Comparison of ENCODE assay signal across 5 cellular contexts in genomic region chr15:90228960-90229359, GRCh38. TPM values are rescaled to one million over a fixed set of nuclear protein-coding genes. Genes with fewer than 3 reads are reported as not detected.
DNase-seq lines count a peak whose midpoint lies in the region; ATAC-seq, FAIRE-seq and TF ChIP-seq lines count a peak whose summit lies in the region.
"Had no signal": no experiment of that assay in that cellular context is flagged by ENCODE, and none has a peak within 500 bp of the region (broad histone marks: within the 10 kb centered on the region; RNA-seq: fewer than 3 reads in every experiment).

No MANE protein-coding gene starts in this region.

- H3K9ac ChIP-seq in HepG2 (ENCODE audit: insufficient read depth, low read depth, low read length), result no peak overlapping the region

- TF ChIP-seq CTCF in esophagus squamous epithelium (IDR thresholded peaks at IDR 0.05), result no peak
- TF ChIP-seq CTCF in HepG2 (CRISPR knock-in tag; IDR thresholded peaks at IDR 0.05), result no peak

- DNase-seq in esophagus squamous epithelium (lab: John Stamatoyannopoulos, UW) (no peak), HepG2 (ENCODE audit: low spot score) (no peak)
- DNase-seq: amygdala, HFFc6 had no signal

- H3K9me3 ChIP-seq in esophagus squamous epithelium (no peaks in the 10 kb centered on the region), HepG2 (ENCODE audit: low read length) (no peaks in the 10 kb centered on the region)
- H3K9me3 ChIP-seq: SJSA1 had no signal

- TF ChIP-seq RAD21 in HepG2 (CRISPR knock-in tag; IDR thresholded peaks at IDR 0.05), result no peak

- intact Hi-C loops in esophagus squamous epithelium (cut with DNase I), result no loop called here
- intact Hi-C loops in HepG2 (cut with micrococcal nuclease; ENCODE audit: unreplicated experiment), result no loop called here

- H2AFZ ChIP-seq in HepG2 (ENCODE audit: low read length), result no peak overlapping the region

- no peak for TF ChIP-seq POLR2A in esophagus squamous epithelium (IDR thresholded peaks at IDR 0.05)
- no peak for TF ChIP-seq POLR2A in HepG2 (IDR thresholded peaks at IDR 0.05; ENCODE audit: insufficient read depth in 1 of 2, low read depth in 2 of 2, low read length in 2 of 2)

- in situ Hi-C loops in HepG2 (cut with HindIII; ENCODE audit: extremely low pct_ligation_motif_present, low pct_unique_long_range_greater_than_20kb), result no loop called here

- no TSS peak for BruUV-seq in HepG2 (replicated peaks; lab: Mats Ljungman, UMichigan)

- peaks cover 8% of the 10 kb centered on the region for H3K79me2 ChIP-seq in HepG2 (ENCODE audit: insufficient read depth, low read length)

- H4K20me1 ChIP-seq in HepG2 (ENCODE audit: insufficient read depth, low read length), result no peaks in the 10 kb centered on the region

- H3K4me3 ChIP-seq in esophagus squamous epithelium (no peak overlapping the region), HepG2 (replicated peaks in 1 of 3; ENCODE audit: insufficient read depth in 1 of 3, low read depth in 2 of 3, low read length in 3 of 3) (no peak overlapping the region)
- H3K4me3 ChIP-seq: SJSA1 had no signal

- no peak for FAIRE-seq in HepG2 (lab: Jason Lieb, UNC)

- no peak overlapping the region for H3K4me2 ChIP-seq in HepG2 (ENCODE audit: low read depth, low read length)

- POLR2A ChIA-PET in HepG2 (lab: Yijun Ruan, JAX), result interaction anchor here (1.0 kb wide), 1 partner anchor 12 kb away, joined by 3 read pairs; no protein-coding TSS in a partner anchor

- no peak for TF ChIP-seq EP300 in HepG2 (IDR thresholded peaks at IDR 0.05; ENCODE audit: low read depth in 2 of 2, low read length in 2 of 2)
- TF ChIP-seq EP300 in HepG2 (CRISPR knock-in tag; IDR thresholded peaks at IDR 0.05; ENCODE audit: borderline replicate concordance), result no peak

- CTCF ChIA-PET in HepG2 (lab: Yijun Ruan, JAX; ENCODE audit: low intra/inter-chr PET ratio, low total read pairs), result no interaction called here

- peaks cover 38 to 76% (median 56%) of the 10 kb centered on the region in 3 donors for H3K36me3 ChIP-seq in esophagus squamous epithelium
- peaks cover 17 to 58% of the 10 kb centered on the region in 2 experiments for H3K36me3 ChIP-seq in HepG2 (replicated peaks in 1 of 2; ENCODE audit: control insufficient read depth in 1 of 2, insufficient read depth in 2 of 2, low read length in 2 of 2)

- no peak for ATAC-seq in HepG2

- H3K27me3 ChIP-seq in esophagus squamous epithelium, result no peaks in the 10 kb centered on the region
- H3K27me3 ChIP-seq in HepG2 (ENCODE audit: control insufficient read depth in 1 of 2, insufficient read depth in 2 of 2, low read length in 2 of 2), result no peaks in the 10 kb centered on the region
- H3K27me3 ChIP-seq: SJSA1 had no signal

- peaks cover 26 to 73% (median 43%) of the 10 kb centered on the region in 3 donors for H3K4me1 ChIP-seq in esophagus squamous epithelium
- peaks cover 18% of the 10 kb centered on the region for H3K4me1 ChIP-seq in HepG2 (ENCODE audit: insufficient read depth, low read length)

- H3K27ac ChIP-seq in esophagus squamous epithelium, result peak overlapping the region; percentile 30 to 98 (median 66)
- H3K27ac ChIP-seq in HepG2 (ENCODE audit: extremely low read length, insufficient read depth, low read length), result no peak overlapping the region
- H3K27ac ChIP-seq: SJSA1 had no signal

- 86 to 91% methylated on average over 11 to 13 of the region's 15 CpGs for WGBS in esophagus squamous epithelium, 2 donors
- WGBS in HepG2 (ENCODE audit: low lambda C conversion rate), result 96% methylated on average over 7 of the region's 15 CpGs

RNA-seq across cellular contexts. Expression of gene CIB1, which starts 4.8 kb away (rescaled TPM):
- total RNA-seq in esophagus squamous epithelium (10 to 100 TPM; 44.2 to 58.9 (median 45.9) TPM), HepG2 (2016; rRNA removed; fragmentation: Illumina TruSeq; extraction: Trizol) (38.7 and 52.4 TPM in 2 replicates)
- total RNA-seq in HepG2 (2016; cell fraction: cytosol; rRNA removed; fragmentation: Illumina TruSeq; extraction: Trizol; ENCODE audit: low read depth), result 18.8 and 20.6 TPM in 2 replicates
- total RNA-seq in HepG2 (2016; cell fraction: insoluble cytoplasmic fraction; rRNA removed; fragmentation: Illumina TruSeq; extraction: Trizol), result 43.1 and 52.3 TPM in 2 replicates
- total RNA-seq in HepG2 (2016; cell fraction: membrane; rRNA removed; fragmentation: Illumina TruSeq; extraction: Trizol), result 30.4 and 35.8 TPM in 2 replicates
- total RNA-seq in HepG2 (2016; cell fraction: nucleus; rRNA removed; fragmentation: Illumina TruSeq; extraction: Trizol), result 22.1 and 24.2 TPM in 2 replicates
- polyA plus RNA-seq in HepG2 (2011; rRNA removed), result 72.7 and 73.6 TPM in 2 replicates
- 50.7 and 83.9 TPM in 2 replicates for polyA plus RNA-seq in HepG2 (2011; cell fraction: cytosol; rRNA removed)
- polyA plus RNA-seq in HepG2 (2011; cell fraction: nucleus; rRNA removed), result 47.6 and 49.0 TPM in 2 replicates
- 22.9 and 33.8 TPM in 2 replicates for polyA plus RNA-seq in HepG2 (2012)
- 38.0 and 44.9 TPM in 2 replicates for polyA plus RNA-seq in HepG2 (2016; cell fraction: cytosol; fragmentation: Illumina TruSeq; extraction: Trizol; ENCODE audit: low read depth)
- 88.2 and 89.6 TPM in 2 replicates for polyA plus RNA-seq in HepG2 (2016; cell fraction: insoluble cytoplasmic fraction; fragmentation: Illumina TruSeq; extraction: Trizol; ENCODE audit: low read depth)
- polyA plus RNA-seq in HepG2 (2016; cell fraction: membrane; fragmentation: Illumina TruSeq; extraction: Trizol; ENCODE audit: low read depth), result 44.3 and 53.1 TPM in 2 replicates
- polyA plus RNA-seq in HepG2 (2016; cell fraction: nucleus; fragmentation: Illumina TruSeq; extraction: Trizol; ENCODE audit: insufficient read depth, low read depth), result 71.0 and 73.3 TPM in 2 replicates
- 45.8 and 91.0 TPM in 2 replicates for polyA minus RNA-seq in HepG2 (2011; rRNA and poly(A)+ RNA removed; ENCODE audit: low replicate concordance)
- 10.3 and 12.9 TPM in 2 replicates for polyA minus RNA-seq in HepG2 (2011; cell fraction: cytosol; rRNA and poly(A)+ RNA removed)
- polyA minus RNA-seq in HepG2 (2011; cell fraction: nucleus; rRNA and poly(A)+ RNA removed), result 5.7 TPM in 2 replicates

RNA-seq across cellular contexts. Expression of gene GDPGP1, which starts 5.0 kb away (rescaled TPM):
- total RNA-seq in esophagus squamous epithelium (1 to 10 TPM; 4.7 to 8.4 (median 5.5) TPM), HepG2 (2016; rRNA removed; fragmentation: Illumina TruSeq; extraction: Trizol) (4.3 and 5.0 TPM in 2 replicates)
- total RNA-seq in HepG2 (2016; cell fraction: cytosol; rRNA removed; fragmentation: Illumina TruSeq; extraction: Trizol; ENCODE audit: low read depth), result 1.2 TPM in 2 replicates
- 5.0 and 6.6 TPM in 2 replicates for total RNA-seq in HepG2 (2016; cell fraction: insoluble cytoplasmic fraction; rRNA removed; fragmentation: Illumina TruSeq; extraction: Trizol)
- 2.4 and 2.8 TPM in 2 replicates for total RNA-seq in HepG2 (2016; cell fraction: membrane; rRNA removed; fragmentation: Illumina TruSeq; extraction: Trizol)
- 4.7 and 4.8 TPM in 2 replicates for total RNA-seq in HepG2 (2016; cell fraction: nucleus; rRNA removed; fragmentation: Illumina TruSeq; extraction: Trizol)
- 1.5 and 2.2 TPM in 2 replicates for polyA plus RNA-seq in HepG2 (2011; rRNA removed)
- 0.83 and 1.3 TPM in 2 replicates for polyA plus RNA-seq in HepG2 (2011; cell fraction: cytosol; rRNA removed)
- 6.5 and 7.4 TPM in 2 replicates for polyA plus RNA-seq in HepG2 (2011; cell fraction: nucleus; rRNA removed)
- polyA plus RNA-seq in HepG2 (2012), result 0.84 and 1.2 TPM in 2 replicates
- 0.17 and 0.42 TPM in 2 replicates for polyA plus RNA-seq in HepG2 (2016; cell fraction: cytosol; fragmentation: Illumina TruSeq; extraction: Trizol; ENCODE audit: low read depth)
- polyA plus RNA-seq in HepG2 (2016; cell fraction: insoluble cytoplasmic fraction; fragmentation: Illumina TruSeq; extraction: Trizol; ENCODE audit: low read depth), result 2.4 and 3.1 TPM in 2 replicates
- 0.72 and 0.86 TPM in 2 replicates for polyA plus RNA-seq in HepG2 (2016; cell fraction: membrane; fragmentation: Illumina TruSeq; extraction: Trizol; ENCODE audit: low read depth)
- 2.7 and 3.3 TPM in 2 replicates for polyA plus RNA-seq in HepG2 (2016; cell fraction: nucleus; fragmentation: Illumina TruSeq; extraction: Trizol; ENCODE audit: insufficient read depth, low read depth)
- polyA minus RNA-seq in HepG2 (2011; rRNA and poly(A)+ RNA removed; ENCODE audit: low replicate concordance), result 18.9 and 23.4 TPM in 2 replicates
- 1.2 and 3.0 TPM in 2 replicates for polyA minus RNA-seq in HepG2 (2011; cell fraction: cytosol; rRNA and poly(A)+ RNA removed)
- 12.5 and 15.4 TPM in 2 replicates for polyA minus RNA-seq in HepG2 (2011; cell fraction: nucleus; rRNA and poly(A)+ RNA removed)

RNA-seq across cellular contexts. Expression of gene TTLL13, which starts 20.4 kb away (rescaled TPM):
- total RNA-seq in esophagus squamous epithelium (not detected), HepG2 (2016; rRNA removed; fragmentation: Illumina TruSeq; extraction: Trizol) (0.29 TPM in 1 of 2 replicates, not detected in the other)
- total RNA-seq in HepG2 (2016; cell fraction: cytosol; rRNA removed; fragmentation: Illumina TruSeq; extraction: Trizol; ENCODE audit: low read depth), result 0.09 TPM in 1 of 2 replicates, not detected in the other
- total RNA-seq in HepG2 (2016; cell fraction: insoluble cytoplasmic fraction; rRNA removed; fragmentation: Illumina TruSeq; extraction: Trizol), result 0.11 TPM in 1 of 2 replicates, not detected in the other
- 0.21 TPM in 1 of 2 replicates, not detected in the other for total RNA-seq in HepG2 (2016; cell fraction: membrane; rRNA removed; fragmentation: Illumina TruSeq; extraction: Trizol)
- 0.25 TPM in 1 of 2 replicates, not detected in the other for total RNA-seq in HepG2 (2016; cell fraction: nucleus; rRNA removed; fragmentation: Illumina TruSeq; extraction: Trizol)
- 0.07 and 0.08 TPM in 2 replicates for polyA plus RNA-seq in HepG2 (2011; rRNA removed)
- polyA plus RNA-seq in HepG2 (2011; cell fraction: cytosol; rRNA removed), result 0.04 and 0.14 TPM in 2 replicates
- 0.21 and 0.51 TPM in 2 replicates for polyA plus RNA-seq in HepG2 (2011; cell fraction: nucleus; rRNA removed)
- polyA plus RNA-seq in HepG2 (2012), result not detected in 2 replicates
- polyA plus RNA-seq in HepG2 (2016; cell fraction: cytosol; fragmentation: Illumina TruSeq; extraction: Trizol; ENCODE audit: low read depth), result not detected in 2 replicates
- polyA plus RNA-seq in HepG2 (2016; cell fraction: insoluble cytoplasmic fraction; fragmentation: Illumina TruSeq; extraction: Trizol; ENCODE audit: low read depth), result not detected in 2 replicates
- 0.09 TPM in 1 of 2 replicates, not detected in the other for polyA plus RNA-seq in HepG2 (2016; cell fraction: membrane; fragmentation: Illumina TruSeq; extraction: Trizol; ENCODE audit: low read depth)
- 0.28 TPM in 1 of 2 replicates, not detected in the other for polyA plus RNA-seq in HepG2 (2016; cell fraction: nucleus; fragmentation: Illumina TruSeq; extraction: Trizol; ENCODE audit: insufficient read depth, low read depth)
- not detected in 2 replicates for polyA minus RNA-seq in HepG2 (2011; rRNA and poly(A)+ RNA removed; ENCODE audit: low replicate concordance)
- polyA minus RNA-seq in HepG2 (2011; cell fraction: cytosol; rRNA and poly(A)+ RNA removed), result not detected in 2 replicates
- polyA minus RNA-seq in HepG2 (2011; cell fraction: nucleus; rRNA and poly(A)+ RNA removed), result 0.26 TPM in 1 of 2 replicates, not detected in the other
- total RNA-seq: SJSA1 had no signal

RNA-seq across cellular contexts. Expression of gene SEMA4B, which starts 27.8 kb away (rescaled TPM):
- 100 to 1,000 TPM in 3 of 4 donors, 10 to 100 TPM in 1; 87.9 to 209 (median 136) TPM for total RNA-seq in esophagus squamous epithelium
- total RNA-seq in HepG2 (2016; rRNA removed; fragmentation: Illumina TruSeq; extraction: Trizol), result 1.3 and 2.1 TPM in 2 replicates
- 2.8 and 3.6 TPM in 2 replicates for total RNA-seq in HepG2 (2016; cell fraction: cytosol; rRNA removed; fragmentation: Illumina TruSeq; extraction: Trizol; ENCODE audit: low read depth)
- 1.8 and 2.7 TPM in 2 replicates for total RNA-seq in HepG2 (2016; cell fraction: insoluble cytoplasmic fraction; rRNA removed; fragmentation: Illumina TruSeq; extraction: Trizol)
- 1.5 and 1.8 TPM in 2 replicates for total RNA-seq in HepG2 (2016; cell fraction: membrane; rRNA removed; fragmentation: Illumina TruSeq; extraction: Trizol)
- total RNA-seq in HepG2 (2016; cell fraction: nucleus; rRNA removed; fragmentation: Illumina TruSeq; extraction: Trizol), result 4.4 and 5.3 TPM in 2 replicates
- 17.0 and 31.8 TPM in 2 replicates for polyA plus RNA-seq in HepG2 (2011; rRNA removed)
- 11.3 and 13.8 TPM in 2 replicates for polyA plus RNA-seq in HepG2 (2011; cell fraction: cytosol; rRNA removed)
- polyA plus RNA-seq in HepG2 (2011; cell fraction: nucleus; rRNA removed), result 63.8 and 71.1 TPM in 2 replicates
- 11.2 and 22.4 TPM in 2 replicates for polyA plus RNA-seq in HepG2 (2012)
- polyA plus RNA-seq in HepG2 (2016; cell fraction: cytosol; fragmentation: Illumina TruSeq; extraction: Trizol; ENCODE audit: low read depth), result 0.40 and 0.47 TPM in 2 replicates
- 2.0 and 2.2 TPM in 2 replicates for polyA plus RNA-seq in HepG2 (2016; cell fraction: insoluble cytoplasmic fraction; fragmentation: Illumina TruSeq; extraction: Trizol; ENCODE audit: low read depth)
- polyA plus RNA-seq in HepG2 (2016; cell fraction: membrane; fragmentation: Illumina TruSeq; extraction: Trizol; ENCODE audit: low read depth), result 0.70 and 1.2 TPM in 2 replicates
- polyA plus RNA-seq in HepG2 (2016; cell fraction: nucleus; fragmentation: Illumina TruSeq; extraction: Trizol; ENCODE audit: insufficient read depth, low read depth), result 14.4 and 14.8 TPM in 2 replicates
- polyA minus RNA-seq in HepG2 (2011; rRNA and poly(A)+ RNA removed; ENCODE audit: low replicate concordance), result 42.2 and 71.8 TPM in 2 replicates
- polyA minus RNA-seq in HepG2 (2011; cell fraction: cytosol; rRNA and poly(A)+ RNA removed), result 25.4 and 35.9 TPM in 2 replicates
- polyA minus RNA-seq in HepG2 (2011; cell fraction: nucleus; rRNA and poly(A)+ RNA removed), result 35.4 and 39.4 TPM in 2 replicates

RNA-seq across cellular contexts. Expression of gene NGRN, which starts 36.5 kb away (rescaled TPM):
- total RNA-seq in esophagus squamous epithelium, result 10 to 100 TPM; 35.4 to 59.5 (median 43.3) TPM
- 63.7 and 77.7 TPM in 2 replicates for total RNA-seq in HepG2 (2016; rRNA removed; fragmentation: Illumina TruSeq; extraction: Trizol)
- 11.5 and 13.8 TPM in 2 replicates for total RNA-seq in HepG2 (2016; cell fraction: cytosol; rRNA removed; fragmentation: Illumina TruSeq; extraction: Trizol; ENCODE audit: low read depth)
- 60.1 and 83.0 TPM in 2 replicates for total RNA-seq in HepG2 (2016; cell fraction: insoluble cytoplasmic fraction; rRNA removed; fragmentation: Illumina TruSeq; extraction: Trizol)
- 39.4 and 40.9 TPM in 2 replicates for total RNA-seq in HepG2 (2016; cell fraction: membrane; rRNA removed; fragmentation: Illumina TruSeq; extraction: Trizol)
- 26.7 and 28.3 TPM in 2 replicates for total RNA-seq in HepG2 (2016; cell fraction: nucleus; rRNA removed; fragmentation: Illumina TruSeq; extraction: Trizol)
- polyA plus RNA-seq in HepG2 (2011; rRNA removed), result 39.8 and 44.2 TPM in 2 replicates
- polyA plus RNA-seq in HepG2 (2011; cell fraction: cytosol; rRNA removed), result 31.8 and 47.0 TPM in 2 replicates
- 12.2 and 16.6 TPM in 2 replicates for polyA plus RNA-seq in HepG2 (2011; cell fraction: nucleus; rRNA removed)
- 42.4 and 48.2 TPM in 2 replicates for polyA plus RNA-seq in HepG2 (2012)
- 13.2 and 14.3 TPM in 2 replicates for polyA plus RNA-seq in HepG2 (2016; cell fraction: cytosol; fragmentation: Illumina TruSeq; extraction: Trizol; ENCODE audit: low read depth)
- polyA plus RNA-seq in HepG2 (2016; cell fraction: insoluble cytoplasmic fraction; fragmentation: Illumina TruSeq; extraction: Trizol; ENCODE audit: low read depth), result 79.7 and 93.5 TPM in 2 replicates
- 29.5 and 31.6 TPM in 2 replicates for polyA plus RNA-seq in HepG2 (2016; cell fraction: membrane; fragmentation: Illumina TruSeq; extraction: Trizol; ENCODE audit: low read depth)
- 39.0 and 42.2 TPM in 2 replicates for polyA plus RNA-seq in HepG2 (2016; cell fraction: nucleus; fragmentation: Illumina TruSeq; extraction: Trizol; ENCODE audit: insufficient read depth, low read depth)
- 32.4 and 58.8 TPM in 2 replicates for polyA minus RNA-seq in HepG2 (2011; rRNA and poly(A)+ RNA removed; ENCODE audit: low replicate concordance)
- polyA minus RNA-seq in HepG2 (2011; cell fraction: cytosol; rRNA and poly(A)+ RNA removed), result 15.7 and 19.1 TPM in 2 replicates
- 11.7 and 13.3 TPM in 2 replicates for polyA minus RNA-seq in HepG2 (2011; cell fraction: nucleus; rRNA and poly(A)+ RNA removed)
